11 cellular contexts compared by ENCODE assay signal in genomic region chr2:3480352-3481010, GRCh38. TPM values are rescaled to one million over a fixed set of nuclear protein-coding genes. Genes with fewer than 3 reads are reported as not detected.
DNase-seq lines count a peak whose midpoint lies in the region; ATAC-seq, FAIRE-seq and TF ChIP-seq lines count a peak whose summit lies in the region.
"Had no signal": no experiment of that assay in that cellular context is flagged by ENCODE, and none has a peak within 500 bp of the region (broad histone marks: within the 10 kb centered on the region; RNA-seq: fewer than 3 reads in every experiment).

No MANE protein-coding gene starts in this region.

- no peak for DNase-seq in CD4-positive, alpha-beta memory T cell
- peak; percentile 83 for DNase-seq in NCI-H82 (lab: John Stamatoyannopoulos, UW)
- peak; percentile 91 for DNase-seq in left lobe of liver (ENCODE audit: low spot score)
- DNase-seq in islet precursor cell: no peak
- no peak for DNase-seq in MG63
- DNase-seq in GM12892 (ENCODE audit: insufficient read length): no peak
- DNase-seq: activated CD8-positive, alpha-beta memory T cell treated with anti-CD3 and anti-CD28 coated beads, Interleukin-2, amount 50 U/mL, for 48 hours; HCEC 1CT; left lung had no signal

- no peaks in the 10 kb centered on the region for H3K9me3 ChIP-seq in CD4-positive, alpha-beta memory T cell (ENCODE audit: control insufficient read depth in 1 of 2, low read length in 2 of 2)
- H3K9me3 ChIP-seq in DOHH2 (ENCODE audit: control insufficient read depth, insufficient read depth, low read length): no peaks in the 10 kb centered on the region
- H3K9me3 ChIP-seq in MG63: no peaks in the 10 kb centered on the region
- H3K9me3 ChIP-seq: left lung had no signal

- peaks cover 0 to 6% (median 3%) of the 10 kb centered on the region in 4 donors for H3K4me1 Mint-ChIP-seq in CD4-positive, alpha-beta memory T cell

- H3K27me3 ChIP-seq in CD4-positive, alpha-beta memory T cell (ENCODE audit: insufficient read depth, low read length): no peaks in the 10 kb centered on the region
- H3K27me3 ChIP-seq in DOHH2 (ENCODE audit: control insufficient read depth, low read length) (no peaks in the 10 kb centered on the region), MG63 (no peaks in the 10 kb centered on the region)
- H3K27me3 ChIP-seq: left lung had no signal

- H3K9me3 Mint-ChIP-seq in CD4-positive, alpha-beta memory T cell: peaks cover 0 to 1% (median 0%) of the 10 kb centered on the region in 8 donors

- no peaks in the 10 kb centered on the region for H3K4me1 ChIP-seq in CD4-positive, alpha-beta memory T cell (ENCODE audit: insufficient read depth, low read length)
- H3K4me1 ChIP-seq in DOHH2 (ENCODE audit: control insufficient read depth, low read length): peaks cover 17% of the 10 kb centered on the region
- H3K4me1 ChIP-seq: left lung had no signal

- H3K27me3 Mint-ChIP-seq in CD4-positive, alpha-beta memory T cell: no peaks in the 10 kb centered on the region

- TF ChIP-seq CTCF in DOHH2 (IDR thresholded peaks at IDR 0.05; ENCODE audit: low read depth, low read length, poor library complexity, severe bottlenecking): no peak

- H3K4me3 ChIP-seq in CD4-positive, alpha-beta memory T cell (ENCODE audit: low read length in 2 of 2): no peak overlapping the region
- no peak overlapping the region for H3K4me3 ChIP-seq in DOHH2 (ENCODE audit: low read length)
- H3K4me3 ChIP-seq in MG63: no peak overlapping the region
- H3K4me3 ChIP-seq: left lung had no signal

- H3K36me3 ChIP-seq in CD4-positive, alpha-beta memory T cell (ENCODE audit: insufficient read depth, low read length): peaks cover 6% of the 10 kb centered on the region
- peaks cover 15% of the 10 kb centered on the region for H3K36me3 ChIP-seq in DOHH2 (ENCODE audit: control insufficient read depth, low read length)
- H3K36me3 ChIP-seq in MG63: peaks cover 5% of the 10 kb centered on the region

- H4K20me1 ChIP-seq in DOHH2 (ENCODE audit: control insufficient read depth, insufficient read depth, low read depth, low read length): no peaks in the 10 kb centered on the region

- FAIRE-seq in GM12892 (lab: Jason Lieb, UNC): no peak

- H3K79me2 ChIP-seq in DOHH2 (ENCODE audit: control insufficient read depth, low read length): no peaks in the 10 kb centered on the region

- no peak overlapping the region for H3K27ac ChIP-seq in CD4-positive, alpha-beta memory T cell (ENCODE audit: low read depth, low read length)
- H3K27ac ChIP-seq in DOHH2 (ENCODE audit: low read depth, low read length): peak overlapping the region; percentile 22; the same call in 1 of the 2 replicates
- H3K27ac ChIP-seq: left lung had no signal

- peaks cover 31 to 46% of the 10 kb centered on the region in 2 donors for H3K36me3 Mint-ChIP-seq in CD4-positive, alpha-beta memory T cell

- peak overlapping the region; percentile 29 for H3K4me2 ChIP-seq in DOHH2 (ENCODE audit: low read length)

- H3K9me2 ChIP-seq in DOHH2 (replicated peaks; ENCODE audit: control insufficient read depth, low read length): no peaks in the 10 kb centered on the region

- CTCF ChIA-PET in CD4-positive, alpha-beta memory T cell (lab: Charles Lee; ENCODE audit: partially characterized antibody): interaction anchor here (0.9 to 1.4 kb wide), 2 partner anchors 18 to 171 kb away, joined by 3 read pairs; no protein-coding TSS in a partner anchor

- H3F3A ChIP-seq in DOHH2 (ENCODE audit: control insufficient read depth, insufficient read depth): peaks cover 4% of the 10 kb centered on the region; the same call in 1 of the 2 replicates

- intact Hi-C loops in CD4-positive, alpha-beta memory T cell (cut with micrococcal nuclease): no loop called here

- H3K4me3 Mint-ChIP-seq in CD4-positive, alpha-beta memory T cell: no peak overlapping the region

- ATAC-seq in left lobe of liver (peak; percentile 96), GM19324 (IDR thresholded peaks at IDR 0.05; ENCODE audit: low FRiP score, unreplicated experiment) (no peak)
- ATAC-seq: left lung had no signal

- POLR2A ChIA-PET in CD4-positive, alpha-beta memory T cell (lab: Charles Lee; ENCODE audit: partially characterized antibody): no interaction called here

- peak overlapping the region in 5 of 7 donors; percentile 48 to 83 (median 76) for H3K27ac Mint-ChIP-seq in CD4-positive, alpha-beta memory T cell

- TF ChIP-seq POLR2A in GM12892 (IDR thresholded peaks at IDR 0.05; ENCODE audit: low read depth, low read length): no peak

RNA-seq across cellular contexts. Expression of gene ADI1, which starts 38.9 kb away (rescaled TPM):
- total RNA-seq in CD4-positive, alpha-beta memory T cell: 10 to 100 TPM; 32.3 to 36.4 TPM
- polyA plus RNA-seq in CD4-positive, alpha-beta memory T cell: 100 to 1,000 TPM in 1 of 2 donors, 10 to 100 TPM in 1; 52.5 to 115 TPM
- 297 TPM for total RNA-seq in left lobe of liver
- total RNA-seq in MG63 (2014; rRNA removed; shearing (Covaris generic); ENCODE audit: low replicate concordance): 75.8 and 78.9 TPM in 2 replicates
- 15.3 TPM for polyA plus RNA-seq in GM12892 (2012; ENCODE audit: missing spikeins)

Comparison
In these comparisons a context has a peak if more than half of its experiments do, and no peak if none do; other contexts are left out.
1. DNase-seq: peak in NCI-H82 (single experiment) and left lobe of liver (single experiment); none in CD4-positive, alpha-beta memory T cell (0 of 5), islet precursor cell (single experiment), MG63 (single experiment) and GM12892 (single experiment).